Comparison of ENCODE assay signal across 8 cellular contexts in the genomic region with DNA sequence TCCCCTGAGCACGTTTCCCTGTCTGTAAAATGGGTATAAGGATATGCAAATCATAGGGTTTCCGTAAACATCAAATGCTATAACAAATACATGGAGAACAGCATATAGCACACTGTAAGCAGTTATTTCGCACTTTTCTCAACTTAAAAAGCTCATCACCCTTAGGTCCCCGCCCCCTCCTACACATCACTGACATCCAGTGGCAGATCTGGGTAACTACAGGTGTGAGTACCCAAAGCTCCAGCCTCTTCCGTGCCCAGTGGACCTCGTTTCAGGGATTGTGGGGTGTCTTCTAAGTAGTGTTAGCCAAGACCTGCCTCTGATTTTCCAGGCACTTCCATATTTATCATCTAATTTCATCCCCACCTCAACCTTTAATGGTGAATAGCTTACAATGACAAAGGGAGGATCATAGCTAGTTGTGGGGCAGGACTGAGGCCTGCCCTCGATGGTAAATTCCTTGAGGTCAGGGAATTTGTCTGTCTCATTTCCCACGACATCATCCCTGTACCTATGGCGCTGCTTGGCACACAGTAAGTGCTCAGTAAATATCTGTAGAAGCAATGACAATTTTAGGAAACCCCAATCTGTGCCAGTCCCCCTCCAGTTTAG.
A peak's percentile ranks its signal among the peaks of the same experiment; 100 is the strongest.
DNase-seq lines count a peak whose midpoint lies in the region; ATAC-seq and TF ChIP-seq lines count a peak whose summit lies in the region.
"Had no signal": no experiment of that assay in that cellular context is flagged by ENCODE, and none has a peak within 500 bp of the region (broad histone marks: within the 10 kb centered on the region; RNA-seq: fewer than 3 reads in every experiment).

No MANE protein-coding gene starts in this region.

- ATAC-seq in HG03280 (IDR thresholded peaks at IDR 0.05; ENCODE audit: unreplicated experiment) (peak; percentile 90), PC-3 (peak; percentile 92), GM19023 (IDR thresholded peaks at IDR 0.05; ENCODE audit: unreplicated experiment) (no peak)

- no TSS peak for BruUV-seq in PC-3 (replicated peaks; lab: Mats Ljungman, UMichigan)

- H3K9ac ChIP-seq in PC-3 (ENCODE audit: low read length) (no peak overlapping the region), colonic mucosa (ENCODE audit: low read depth in 2 of 2, low read length in 2 of 2) (no peak overlapping the region)

- POLR2A ChIA-PET in PC-3 (lab: Charles Lee; ENCODE audit: unreplicated experiment), result interaction anchor here (0.5 kb wide), 1 partner anchor 195 kb away, joined by 3 read pairs; no protein-coding TSS in a partner anchor

- no peaks in the 10 kb centered on the region for H4K20me1 ChIP-seq in PC-3 (ENCODE audit: low read length)

- DNase-seq in DMS53 treated with DMSO at 0.1 percent for 48 hours (lab: John Stamatoyannopoulos, UW; ENCODE audit: unreplicated experiment), result peak; percentile 48
- DNase-seq in GM19238 (ENCODE audit: insufficient read length, low spot score), result peak; percentile 68
- peak; percentile 80 for DNase-seq in PC-3
- peak; percentile 37 for DNase-seq in colonic mucosa
- DNase-seq in medulla oblongata (ENCODE audit: extremely low spot score), result peak; percentile 54
- DNase-seq: activated naive CD8-positive, alpha-beta T cell treated with anti-CD3 and anti-CD28 coated beads, Interleukin-2, amount 10 ng/mL, durations not matched to agents 7 days and 5 days had no signal

- H3K4me2 ChIP-seq in PC-3 (ENCODE audit: low read length), result no peak overlapping the region

- H3K27ac ChIP-seq in PC-3 (ENCODE audit: low read length) (no peak overlapping the region), colonic mucosa (no peak overlapping the region)

- peak; percentile 93 for TF ChIP-seq CTCF in PC-3 (conservative IDR thresholded peaks at IDR 0.05; ENCODE audit: low read depth, low read length)
- peak; percentile 56 for TF ChIP-seq CTCF in colonic mucosa (IDR thresholded peaks at IDR 0.05)

- intact Hi-C loops in PC-3 (cut with micrococcal nuclease), result loop anchor here (1.0 to 10.0 kb wide), 2 partner anchors 135 to 455 kb away; no protein-coding TSS in a partner anchor
- intact Hi-C loops in colonic mucosa (cut with DNase I), result no loop called here

- no peaks in the 10 kb centered on the region for H3K4me1 ChIP-seq in PC-3 (ENCODE audit: insufficient read depth, low read length)
- no peaks in the 10 kb centered on the region for H3K4me1 ChIP-seq in colonic mucosa

- H3K36me3 ChIP-seq in PC-3 (ENCODE audit: low read depth, low read length) (no peaks in the 10 kb centered on the region), colonic mucosa (no peaks in the 10 kb centered on the region)

- H3K79me2 ChIP-seq in PC-3 (ENCODE audit: low read length), result no peaks in the 10 kb centered on the region

- H3K4me3 ChIP-seq in PC-3 (ENCODE audit: low read length) (no peak overlapping the region), colonic mucosa (no peak overlapping the region)

- CTCF ChIA-PET in PC-3 (lab: Charles Lee), result interaction anchor here (0.6 to 1.7 kb wide), 11 partner anchors 9 to 525 kb away, joined by 3 to 29 read pairs (median 4); a partner anchor contains a TSS

- H3F3A ChIP-seq in PC-3 (ENCODE audit: low read length, unreplicated experiment), result no peaks in the 10 kb centered on the region

- no peaks in the 10 kb centered on the region for H3K9me3 ChIP-seq in PC-3 (ENCODE audit: low read length)
- H3K9me3 ChIP-seq in colonic mucosa, result no peaks in the 10 kb centered on the region

- H3K9me2 ChIP-seq in PC-3 (replicated peaks; ENCODE audit: low read length), result no peaks in the 10 kb centered on the region

- H3K27me3 ChIP-seq in PC-3 (ENCODE audit: low read length) (no peaks in the 10 kb centered on the region), colonic mucosa (no peaks in the 10 kb centered on the region)

- H2AFZ ChIP-seq in PC-3 (ENCODE audit: low read length), result peak overlapping the region; percentile 33; the same call in 1 of the 2 replicates
